In genomic region chr5:37615184-37615583, GRCh38 we compare ENCODE assay signal across 16 cellular contexts.
DNase-seq lines count a peak whose midpoint lies in the region; TF ChIP-seq lines count a peak whose summit lies in the region.
"Had no signal": no experiment of that assay in that cellular context is flagged by ENCODE, and none has a peak within 500 bp of the region (broad histone marks: within the 10 kb centered on the region; RNA-seq: fewer than 3 reads in every experiment).

No MANE protein-coding gene starts in this region.

- H3K27ac ChIP-seq in AG04450 (ENCODE audit: low read depth, low read length), result no peak overlapping the region
- H3K27ac ChIP-seq: PC-9, thoracic aorta had no signal

- TF ChIP-seq CTCF in AG04450 (IDR thresholded peaks at IDR 0.05; ENCODE audit: low read depth, low read length) (no peak), choroid plexus epithelial cell (conservative IDR thresholded peaks at IDR 0.05; ENCODE audit: low read depth, low read length) (no peak)

- CTCF ChIA-PET in AG04450 (lab: Charles Lee), result interaction anchor here (0.6 kb wide), 1 partner anchor 651 kb away, joined by 3 read pairs; no protein-coding TSS in a partner anchor

- no peaks in the 10 kb centered on the region for H3K27me3 ChIP-seq in AG04450 (ENCODE audit: control insufficient read depth, insufficient read depth, low read length)

- POLR2A ChIA-PET in AG04450 (lab: Yijun Ruan, JAX), result no interaction called here

- H3K9me3 ChIP-seq in AG04450 (ENCODE audit: control insufficient read depth, insufficient read depth, low read length), result no peaks in the 10 kb centered on the region
- H3K9me3 ChIP-seq: thoracic aorta had no signal

- DNase-seq in AG04450 (ENCODE audit: low read depth, low spot score), result peak; percentile 38
- DNase-seq in HT1080 (ENCODE audit: low read depth), result peak; percentile 94
- DNase-seq in choroid plexus epithelial cell (ENCODE audit: low read depth), result peak; percentile 78
- peak; percentile 46 to 55 for DNase-seq in lung microvascular endothelial cell (ENCODE audit: low read depth in 2 of 2)
- no peak for DNase-seq in SHP77 treated with DMSO at 0.1 percent for 48 hours (lab: John Stamatoyannopoulos, UW)
- no peak for DNase-seq in GF-D8 (lab: John Stamatoyannopoulos, UW)
- no peak for DNase-seq in DMS79 (lab: John Stamatoyannopoulos, UW)
- DNase-seq in HUDEP-2 (lab: John Stamatoyannopoulos, UW; ENCODE audit: unreplicated experiment in 76 of 76), result no peak
- DNase-seq: activated CD4-positive, alpha-beta T cell treated with anti-CD3 and anti-CD28 coated beads for 48 hours; activated T-cell treated with anti-CD3 and anti-CD28 coated beads, Interleukin-2, amount 50 U/mL, for 4 hours; AML-193; anterior cingulate cortex; midbrain; NCI-H1417; PC-9 had no signal

- H3K4me3 ChIP-seq in AG04450 (ENCODE audit: low read depth, low read length) (no peak overlapping the region), choroid plexus epithelial cell (ENCODE audit: low read depth, low read length) (no peak overlapping the region)
- H3K4me3 ChIP-seq: PC-9, thoracic aorta had no signal

Comparison
In these comparisons a context has a peak if more than half of its experiments do, and no peak if none do; other contexts are left out.
1. DNase-seq: peak in AG04450 (single experiment), HT1080 (single experiment), choroid plexus epithelial cell (single experiment) and lung microvascular endothelial cell (2 of 2); none in SHP77 treated with DMSO at 0.1 percent for 48 hours (single experiment), GF-D8 (single experiment), DMS79 (single experiment) and HUDEP-2 (0 of 76).